Comparison of ENCODE assay signal across 11 cellular contexts in the genomic region with DNA sequence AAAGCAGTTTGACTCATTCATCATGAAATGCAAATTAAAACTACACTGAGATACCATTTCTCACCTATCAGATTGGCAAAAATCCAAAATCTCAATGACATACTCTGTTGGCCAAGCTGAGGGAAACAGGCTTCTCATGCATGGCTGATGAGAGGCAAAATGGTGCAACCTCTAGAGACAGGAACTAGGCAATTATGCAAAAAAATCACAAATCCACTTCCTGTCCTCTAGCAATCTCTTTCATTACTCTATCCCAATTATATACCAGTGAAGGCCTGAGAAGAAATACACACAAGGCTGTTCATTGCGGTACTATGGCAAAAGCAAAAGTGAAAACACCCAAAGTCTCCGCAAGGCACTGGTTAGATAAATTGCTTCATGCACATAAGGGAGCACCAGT. TPM values are rescaled to one million over a fixed set of nuclear protein-coding genes. Genes with fewer than 3 reads are reported as not detected.
DNase-seq lines count a peak whose midpoint lies in the region; ATAC-seq and TF ChIP-seq lines count a peak whose summit lies in the region.
"Had no signal": no experiment of that assay in that cellular context is flagged by ENCODE, and none has a peak within 500 bp of the region (broad histone marks: within the 10 kb centered on the region; RNA-seq: fewer than 3 reads in every experiment).

No MANE protein-coding gene starts in this region.

- no peaks in the 10 kb centered on the region for H3K79me2 ChIP-seq in MM.1S (ENCODE audit: low read length)

- DNase-seq in activated B cell treated with CpG ODN at 0.5 μM for 24 hours (no peak), SKM-1 treated with dmso at 0.1 percent for 144 hours (lab: John Stamatoyannopoulos, UW; ENCODE audit: unreplicated experiment) (no peak), MM.1S (no peak), prostate gland (ENCODE audit: low spot score) (no peak)
- no peak for DNase-seq in activated T-helper 2 cell treated with anti-CD3 and anti-CD28 coated beads, Interferon-gamma antibody, Interleukin-2, Interleukin-4, amounts not matched to agents 10 μg/mL and 5 μg/mL and 100 μg/mL, durations not matched to agents 14 hours and 24 hours and 36 hours (ENCODE audit: low spot score)
- DNase-seq: activated CD4-positive, alpha-beta T cell treated with anti-CD3 and anti-CD28 coated beads for 1 hour had no signal

- no peak overlapping the region for H2AFZ ChIP-seq in MM.1S (ENCODE audit: low read length)

- H3K36me3 ChIP-seq in MM.1S (replicated peaks; ENCODE audit: insufficient read depth, low read length) (no peaks in the 10 kb centered on the region), prostate gland (no peaks in the 10 kb centered on the region)

- H3K4me3 Mint-ChIP-seq in activated B cell treated with CpG ODN at 0.5 μM for 24 hours = peak overlapping the region; percentile 62
- H3K4me3 Mint-ChIP-seq in activated T-helper 2 cell treated with anti-CD3 and anti-CD28 coated beads, Interferon-gamma antibody, Interleukin-2, Interleukin-4, amounts not matched to agents 10 μg/mL and 5 μg/mL and 100 μg/mL, durations not matched to agents 14 hours and 24 hours and 36 hours (ENCODE audit: low read depth) = no peak overlapping the region
- H3K4me3 Mint-ChIP-seq: neural crest cell had no signal

- no peaks in the 10 kb centered on the region for H3F3A ChIP-seq in MM.1S (ENCODE audit: insufficient read depth, low read length)

- H3K27ac Mint-ChIP-seq in activated B cell treated with CpG ODN at 0.5 μM for 24 hours = no peak overlapping the region
- no peak overlapping the region for H3K27ac Mint-ChIP-seq in activated T-helper 2 cell treated with anti-CD3 and anti-CD28 coated beads, Interferon-gamma antibody, Interleukin-2, Interleukin-4, amounts not matched to agents 10 μg/mL and 5 μg/mL and 100 μg/mL, durations not matched to agents 14 hours and 24 hours and 36 hours

- H3K9me3 Mint-ChIP-seq in activated B cell treated with CpG ODN at 0.5 μM for 24 hours = no peaks in the 10 kb centered on the region
- H3K9me3 Mint-ChIP-seq in activated T-helper 2 cell treated with anti-CD3 and anti-CD28 coated beads, Interferon-gamma antibody, Interleukin-2, Interleukin-4, amounts not matched to agents 10 μg/mL and 5 μg/mL and 100 μg/mL, durations not matched to agents 14 hours and 24 hours and 36 hours = no peaks in the 10 kb centered on the region
- H3K9me3 Mint-ChIP-seq: neural crest cell had no signal

- intact Hi-C loops in activated B cell treated with CpG ODN at 0.5 μM for 24 hours (cut with micrococcal nuclease) = loop anchor here (5.0 kb wide), 1 partner anchor 89 kb away; the partner anchor contains the start of gene NCAPG2
- intact Hi-C loops in activated T-helper 2 cell treated with anti-CD3 and anti-CD28 coated beads, Interferon-gamma antibody, Interleukin-2, Interleukin-4, amounts not matched to agents 10 μg/mL and 5 μg/mL and 100 μg/mL, durations not matched to agents 14 hours and 24 hours and 36 hours (cut with micrococcal nuclease) = no loop called here
- intact Hi-C loops in prostate gland (cut with DNase I) = no loop called here

- no peaks in the 10 kb centered on the region for H3K36me3 Mint-ChIP-seq in activated B cell treated with CpG ODN at 0.5 μM for 24 hours (ENCODE audit: low read depth)
- H3K36me3 Mint-ChIP-seq in activated T-helper 2 cell treated with anti-CD3 and anti-CD28 coated beads, Interferon-gamma antibody, Interleukin-2, Interleukin-4, amounts not matched to agents 10 μg/mL and 5 μg/mL and 100 μg/mL, durations not matched to agents 14 hours and 24 hours and 36 hours (ENCODE audit: low read depth) = peaks cover 36% of the 10 kb centered on the region

- no peak for TF ChIP-seq CTCF in activated B cell treated with CpG ODN at 0.5 μM for 24 hours (IDR thresholded peaks at IDR 0.05)
- no peak for TF ChIP-seq CTCF in MM.1S (IDR thresholded peaks at IDR 0.05; ENCODE audit: low read length)
- no peak for TF ChIP-seq CTCF in prostate gland (IDR thresholded peaks at IDR 0.05)

- ATAC-seq in GM18517 (IDR thresholded peaks at IDR 0.05; ENCODE audit: unreplicated experiment) = peak; percentile 82
- ATAC-seq in GM21717 (IDR thresholded peaks at IDR 0.05; ENCODE audit: unreplicated experiment) = peak; percentile 86
- ATAC-seq in HG03521 (IDR thresholded peaks at IDR 0.05; ENCODE audit: unreplicated experiment) = peak; percentile 79
- ATAC-seq in activated B cell treated with CpG ODN at 0.5 μM for 24 hours (ENCODE audit: low read depth) = peak; percentile 89
- ATAC-seq: HCT116 had no signal

- no peak overlapping the region for H3K9ac ChIP-seq in MM.1S (ENCODE audit: low read length)

- H3K4me3 ChIP-seq in MM.1S (ENCODE audit: low read length) (no peak overlapping the region), prostate gland (no peak overlapping the region)

- H3K9me2 ChIP-seq in MM.1S (replicated peaks; ENCODE audit: insufficient read depth, low read length) = no peaks in the 10 kb centered on the region

- no peak overlapping the region for H3K27ac ChIP-seq in MM.1S (ENCODE audit: low read length)
- no peak overlapping the region for H3K27ac ChIP-seq in prostate gland

- no peaks in the 10 kb centered on the region for H4K20me1 ChIP-seq in MM.1S (ENCODE audit: insufficient read depth, low read length)

- POLR2A ChIA-PET in activated B cell treated with CpG ODN at 0.5 μM for 24 hours (lab: Charles Lee) = no interaction called here

- H3K9me3 ChIP-seq in MM.1S (replicated peaks; ENCODE audit: insufficient read depth, low read length) (no peaks in the 10 kb centered on the region), prostate gland (no peaks in the 10 kb centered on the region)

- H3K4me1 Mint-ChIP-seq in activated B cell treated with CpG ODN at 0.5 μM for 24 hours = peaks cover 26% of the 10 kb centered on the region
- H3K4me1 Mint-ChIP-seq in activated T-helper 2 cell treated with anti-CD3 and anti-CD28 coated beads, Interferon-gamma antibody, Interleukin-2, Interleukin-4, amounts not matched to agents 10 μg/mL and 5 μg/mL and 100 μg/mL, durations not matched to agents 14 hours and 24 hours and 36 hours (ENCODE audit: low read depth) = peaks cover 17% of the 10 kb centered on the region
- H3K4me1 Mint-ChIP-seq: neural crest cell had no signal

- H3K27me3 ChIP-seq in MM.1S (replicated peaks; ENCODE audit: insufficient read depth, low read length) (no peaks in the 10 kb centered on the region), prostate gland (replicated peaks; ENCODE audit: insufficient read depth) (no peaks in the 10 kb centered on the region)

- no peaks in the 10 kb centered on the region for H3K27me3 Mint-ChIP-seq in activated B cell treated with CpG ODN at 0.5 μM for 24 hours
- H3K27me3 Mint-ChIP-seq in activated T-helper 2 cell treated with anti-CD3 and anti-CD28 coated beads, Interferon-gamma antibody, Interleukin-2, Interleukin-4, amounts not matched to agents 10 μg/mL and 5 μg/mL and 100 μg/mL, durations not matched to agents 14 hours and 24 hours and 36 hours (ENCODE audit: low read depth) = no peaks in the 10 kb centered on the region

- H3K4me1 ChIP-seq in MM.1S (ENCODE audit: low read length) (no peaks in the 10 kb centered on the region), prostate gland (replicated peaks) (no peaks in the 10 kb centered on the region)

- TF ChIP-seq POLR2A in prostate gland (IDR thresholded peaks at IDR 0.05) = no peak

- WGBS in prostate gland = 98% methylated on average over 2 of the region's 2 CpGs

- CTCF ChIA-PET in activated B cell treated with CpG ODN at 0.5 μM for 24 hours (lab: Charles Lee) = interaction anchor here (1.0 kb wide), 1 partner anchor 363 kb away, joined by 7 read pairs; no protein-coding TSS in a partner anchor

- no peak overlapping the region for H3K4me2 ChIP-seq in MM.1S (ENCODE audit: low read depth, low read length)

RNA-seq across cellular contexts. Expression of gene PTPRN2, which starts 25.9 kb away (rescaled TPM):
- total RNA-seq in activated B cell treated with CpG ODN at 0.5 μM for 24 hours (1.6 and 1.8 TPM in 2 replicates), prostate gland (10 to 100 TPM; 26.1 to 55.5 TPM)
- 1.1 and 1.3 TPM in 2 replicates for total RNA-seq in activated T-helper 2 cell treated with anti-CD3 and anti-CD28 coated beads, Interferon-gamma antibody, Interleukin-2, Interleukin-4, amounts not matched to agents 10 μg/mL and 5 μg/mL and 100 μg/mL, durations not matched to agents 14 hours and 24 hours and 36 hours
